1 cellular context compared by ENCODE assay signal in the genomic region with DNA sequence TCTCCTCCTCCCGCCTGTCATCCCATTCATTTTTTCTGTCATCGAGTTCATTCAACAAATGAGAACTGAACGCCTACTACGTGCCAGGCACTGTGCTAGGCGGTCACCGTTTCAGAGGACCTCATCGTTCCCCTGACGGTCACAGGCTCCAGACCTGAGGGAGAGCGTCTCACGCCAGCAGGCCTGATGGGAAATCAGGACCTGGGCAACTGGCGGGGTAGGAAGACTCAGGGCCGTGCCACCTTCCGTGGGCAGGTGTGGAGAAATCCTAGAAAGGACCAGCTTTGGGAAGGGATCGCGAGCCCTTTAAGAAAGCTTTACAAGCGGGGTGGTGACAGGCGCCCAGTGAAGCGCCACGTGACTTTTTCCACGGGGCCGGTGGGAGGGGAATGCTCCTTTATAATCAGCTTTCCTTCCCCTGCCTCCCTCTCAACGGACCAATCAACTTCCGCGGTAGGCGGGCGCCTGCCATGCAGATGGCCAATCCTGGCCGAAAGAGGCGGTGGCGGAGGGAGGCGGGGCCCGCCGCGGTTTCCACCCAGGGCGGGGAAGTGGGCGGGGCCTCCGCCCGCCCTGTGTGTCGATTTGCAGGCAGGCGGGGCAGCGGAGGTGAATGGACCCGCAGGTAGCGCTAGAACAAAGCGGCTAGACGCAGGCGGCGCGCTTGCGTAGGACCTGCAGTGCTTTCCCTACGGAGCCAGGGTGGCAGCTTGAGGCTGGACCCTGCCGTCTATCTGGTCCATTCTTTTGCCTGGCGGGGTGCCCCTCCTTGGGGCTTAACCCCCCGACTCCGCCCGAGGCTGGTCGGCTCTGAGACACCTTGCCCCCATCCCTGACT.
TF ChIP-seq lines count a peak whose summit lies in the region.

No MANE protein-coding gene starts in this region.

TF ChIP-seq in K562, 482 proteins besides CTCF, POLR2A, EP300 and RAD21 (continued from another document and continues in another):
- TF ChIP-seq, protein P1, sequence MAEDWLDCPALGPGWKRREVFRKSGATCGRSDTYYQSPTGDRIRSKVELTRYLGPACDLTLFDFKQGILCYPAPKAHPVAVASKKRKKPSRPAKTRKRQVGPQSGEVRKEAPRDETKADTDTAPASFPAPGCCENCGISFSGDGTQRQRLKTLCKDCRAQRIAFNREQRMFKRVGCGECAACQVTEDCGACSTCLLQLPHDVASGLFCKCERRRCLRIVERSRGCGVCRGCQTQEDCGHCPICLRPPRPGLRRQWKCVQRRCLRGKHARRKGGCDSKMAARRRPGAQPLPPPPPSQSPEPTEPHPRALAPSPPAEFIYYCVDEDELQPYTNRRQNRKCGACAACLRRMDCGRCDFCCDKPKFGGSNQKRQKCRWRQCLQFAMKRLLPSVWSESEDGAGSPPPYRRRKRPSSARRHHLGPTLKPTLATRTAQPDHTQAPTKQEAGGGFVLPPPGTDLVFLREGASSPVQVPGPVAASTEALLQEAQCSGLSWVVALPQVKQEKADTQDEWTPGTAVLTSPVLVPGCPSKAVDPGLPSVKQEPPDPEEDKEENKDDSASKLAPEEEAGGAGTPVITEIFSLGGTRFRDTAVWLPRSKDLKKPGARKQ (CRISPR knock-in tag; IDR thresholded peaks at IDR 0.05), result no peak
- TF ChIP-seq, protein P2, sequence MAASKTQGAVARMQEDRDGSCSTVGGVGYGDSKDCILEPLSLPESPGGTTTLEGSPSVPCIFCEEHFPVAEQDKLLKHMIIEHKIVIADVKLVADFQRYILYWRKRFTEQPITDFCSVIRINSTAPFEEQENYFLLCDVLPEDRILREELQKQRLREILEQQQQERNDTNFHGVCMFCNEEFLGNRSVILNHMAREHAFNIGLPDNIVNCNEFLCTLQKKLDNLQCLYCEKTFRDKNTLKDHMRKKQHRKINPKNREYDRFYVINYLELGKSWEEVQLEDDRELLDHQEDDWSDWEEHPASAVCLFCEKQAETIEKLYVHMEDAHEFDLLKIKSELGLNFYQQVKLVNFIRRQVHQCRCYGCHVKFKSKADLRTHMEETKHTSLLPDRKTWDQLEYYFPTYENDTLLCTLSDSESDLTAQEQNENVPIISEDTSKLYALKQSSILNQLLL (CRISPR knock-in tag; IDR thresholded peaks at IDR 0.05; ENCODE audit: borderline replicate concordance), result no peak
- TF ChIP-seq, protein P3, sequence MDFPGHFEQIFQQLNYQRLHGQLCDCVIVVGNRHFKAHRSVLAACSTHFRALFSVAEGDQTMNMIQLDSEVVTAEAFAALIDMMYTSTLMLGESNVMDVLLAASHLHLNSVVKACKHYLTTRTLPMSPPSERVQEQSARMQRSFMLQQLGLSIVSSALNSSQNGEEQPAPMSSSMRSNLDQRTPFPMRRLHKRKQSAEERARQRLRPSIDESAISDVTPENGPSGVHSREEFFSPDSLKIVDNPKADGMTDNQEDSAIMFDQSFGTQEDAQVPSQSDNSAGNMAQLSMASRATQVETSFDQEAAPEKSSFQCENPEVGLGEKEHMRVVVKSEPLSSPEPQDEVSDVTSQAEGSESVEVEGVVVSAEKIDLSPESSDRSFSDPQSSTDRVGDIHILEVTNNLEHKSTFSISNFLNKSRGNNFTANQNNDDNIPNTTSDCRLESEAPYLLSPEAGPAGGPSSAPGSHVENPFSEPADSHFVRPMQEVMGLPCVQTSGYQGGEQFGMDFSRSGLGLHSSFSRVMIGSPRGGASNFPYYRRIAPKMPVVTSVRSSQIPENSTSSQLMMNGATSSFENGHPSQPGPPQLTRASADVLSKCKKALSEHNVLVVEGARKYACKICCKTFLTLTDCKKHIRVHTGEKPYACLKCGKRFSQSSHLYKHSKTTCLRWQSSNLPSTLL (IDR thresholded peaks at IDR 0.05), result no peak
- TF ChIP-seq, protein P4, sequence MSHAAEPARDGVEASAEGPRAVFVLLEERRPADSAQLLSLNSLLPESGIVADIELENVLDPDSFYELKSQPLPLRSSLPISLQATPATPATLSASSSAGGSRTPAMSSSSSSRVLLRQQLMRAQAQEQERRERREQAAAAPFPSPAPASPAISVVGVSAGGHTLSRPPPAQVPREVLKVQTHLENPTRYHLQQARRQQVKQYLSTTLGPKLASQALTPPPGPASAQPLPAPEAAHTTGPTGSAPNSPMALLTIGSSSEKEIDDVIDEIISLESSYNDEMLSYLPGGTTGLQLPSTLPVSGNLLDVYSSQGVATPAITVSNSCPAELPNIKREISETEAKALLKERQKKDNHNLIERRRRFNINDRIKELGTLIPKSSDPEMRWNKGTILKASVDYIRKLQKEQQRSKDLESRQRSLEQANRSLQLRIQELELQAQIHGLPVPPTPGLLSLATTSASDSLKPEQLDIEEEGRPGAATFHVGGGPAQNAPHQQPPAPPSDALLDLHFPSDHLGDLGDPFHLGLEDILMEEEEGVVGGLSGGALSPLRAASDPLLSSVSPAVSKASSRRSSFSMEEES (CRISPR knock-in tag; IDR thresholded peaks at IDR 0.05), result peak; percentile 90
- no peak for TF ChIP-seq KHSRP (IDR thresholded peaks at IDR 0.05)
- no peak for TF ChIP-seq WHSC1 (IDR thresholded peaks at IDR 0.05; ENCODE audit: low read length)
- TF ChIP-seq ZNF41 (CRISPR knock-in tag; conservative IDR thresholded peaks at IDR 0.05), result no peak
- no peak for TF ChIP-seq SRF (CRISPR knock-in tag; IDR thresholded peaks at IDR 0.05)
- TF ChIP-seq SIX5 (IDR thresholded peaks at IDR 0.05; ENCODE audit: borderline replicate concordance in 1 of 2, insufficient read depth in 1 of 2, low read depth in 1 of 2, low read length in 2 of 2), result no peak
- peak; percentile 89 for TF ChIP-seq FOS (IDR thresholded peaks at IDR 0.05; ENCODE audit: extremely low read depth, insufficient read length)
- no peak for TF ChIP-seq COPS2 (conservative IDR thresholded peaks at IDR 0.05)
- TF ChIP-seq, protein P5, sequence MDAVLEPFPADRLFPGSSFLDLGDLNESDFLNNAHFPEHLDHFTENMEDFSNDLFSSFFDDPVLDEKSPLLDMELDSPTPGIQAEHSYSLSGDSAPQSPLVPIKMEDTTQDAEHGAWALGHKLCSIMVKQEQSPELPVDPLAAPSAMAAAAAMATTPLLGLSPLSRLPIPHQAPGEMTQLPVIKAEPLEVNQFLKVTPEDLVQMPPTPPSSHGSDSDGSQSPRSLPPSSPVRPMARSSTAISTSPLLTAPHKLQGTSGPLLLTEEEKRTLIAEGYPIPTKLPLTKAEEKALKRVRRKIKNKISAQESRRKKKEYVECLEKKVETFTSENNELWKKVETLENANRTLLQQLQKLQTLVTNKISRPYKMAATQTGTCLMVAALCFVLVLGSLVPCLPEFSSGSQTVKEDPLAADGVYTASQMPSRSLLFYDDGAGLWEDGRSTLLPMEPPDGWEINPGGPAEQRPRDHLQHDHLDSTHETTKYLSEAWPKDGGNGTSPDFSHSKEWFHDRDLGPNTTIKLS (IDR thresholded peaks at IDR 0.05; ENCODE audit: borderline replicate concordance, low read depth), result no peak
- TF ChIP-seq RHOXF2B (CRISPR knock-in tag; conservative IDR thresholded peaks at IDR 0.05), result no peak
- no peak for TF ChIP-seq NCOA1 (IDR thresholded peaks at IDR 0.05; ENCODE audit: low read depth)
- TF ChIP-seq EGR1 (conservative IDR thresholded peaks at IDR 0.05), result no peak
- TF ChIP-seq ZBTB1 (CRISPR knock-in tag; IDR thresholded peaks at IDR 0.05; ENCODE audit: borderline replicate concordance, low read depth), result no peak
- no peak for TF ChIP-seq DACH1 (IDR thresholded peaks at IDR 0.05; ENCODE audit: partially characterized antibody)
- TF ChIP-seq, protein P6, sequence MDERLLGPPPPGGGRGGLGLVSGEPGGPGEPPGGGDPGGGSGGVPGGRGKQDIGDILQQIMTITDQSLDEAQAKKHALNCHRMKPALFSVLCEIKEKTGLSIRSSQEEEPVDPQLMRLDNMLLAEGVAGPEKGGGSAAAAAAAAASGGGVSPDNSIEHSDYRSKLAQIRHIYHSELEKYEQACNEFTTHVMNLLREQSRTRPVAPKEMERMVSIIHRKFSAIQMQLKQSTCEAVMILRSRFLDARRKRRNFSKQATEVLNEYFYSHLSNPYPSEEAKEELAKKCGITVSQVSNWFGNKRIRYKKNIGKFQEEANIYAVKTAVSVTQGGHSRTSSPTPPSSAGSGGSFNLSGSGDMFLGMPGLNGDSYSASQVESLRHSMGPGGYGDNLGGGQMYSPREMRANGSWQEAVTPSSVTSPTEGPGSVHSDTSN (CRISPR knock-in tag; IDR thresholded peaks at IDR 0.05; ENCODE audit: low read depth), result no peak
- TF ChIP-seq, protein P6 (tag; conservative IDR thresholded peaks at IDR 0.05; ENCODE audit: low read depth), result peak; percentile 56
- TF ChIP-seq MTA3 (IDR thresholded peaks at IDR 0.05; ENCODE audit: borderline replicate concordance), result no peak
- TF ChIP-seq SP2 (IDR thresholded peaks at IDR 0.05; ENCODE audit: extremely low read depth, low read depth, low read length, poor library complexity, severe bottlenecking), result peak; percentile 71
- TF ChIP-seq POLR3A (IDR thresholded peaks at IDR 0.05; ENCODE audit: borderline replicate concordance, extremely low read depth, insufficient read depth, insufficient read length), result no peak
- TF ChIP-seq, protein P7, sequence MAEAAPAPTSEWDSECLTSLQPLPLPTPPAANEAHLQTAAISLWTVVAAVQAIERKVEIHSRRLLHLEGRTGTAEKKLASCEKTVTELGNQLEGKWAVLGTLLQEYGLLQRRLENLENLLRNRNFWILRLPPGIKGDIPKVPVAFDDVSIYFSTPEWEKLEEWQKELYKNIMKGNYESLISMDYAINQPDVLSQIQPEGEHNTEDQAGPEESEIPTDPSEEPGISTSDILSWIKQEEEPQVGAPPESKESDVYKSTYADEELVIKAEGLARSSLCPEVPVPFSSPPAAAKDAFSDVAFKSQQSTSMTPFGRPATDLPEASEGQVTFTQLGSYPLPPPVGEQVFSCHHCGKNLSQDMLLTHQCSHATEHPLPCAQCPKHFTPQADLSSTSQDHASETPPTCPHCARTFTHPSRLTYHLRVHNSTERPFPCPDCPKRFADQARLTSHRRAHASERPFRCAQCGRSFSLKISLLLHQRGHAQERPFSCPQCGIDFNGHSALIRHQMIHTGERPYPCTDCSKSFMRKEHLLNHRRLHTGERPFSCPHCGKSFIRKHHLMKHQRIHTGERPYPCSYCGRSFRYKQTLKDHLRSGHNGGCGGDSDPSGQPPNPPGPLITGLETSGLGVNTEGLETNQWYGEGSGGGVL (CRISPR knock-in tag; IDR thresholded peaks at IDR 0.05), result no peak
- TF ChIP-seq, protein P8, sequence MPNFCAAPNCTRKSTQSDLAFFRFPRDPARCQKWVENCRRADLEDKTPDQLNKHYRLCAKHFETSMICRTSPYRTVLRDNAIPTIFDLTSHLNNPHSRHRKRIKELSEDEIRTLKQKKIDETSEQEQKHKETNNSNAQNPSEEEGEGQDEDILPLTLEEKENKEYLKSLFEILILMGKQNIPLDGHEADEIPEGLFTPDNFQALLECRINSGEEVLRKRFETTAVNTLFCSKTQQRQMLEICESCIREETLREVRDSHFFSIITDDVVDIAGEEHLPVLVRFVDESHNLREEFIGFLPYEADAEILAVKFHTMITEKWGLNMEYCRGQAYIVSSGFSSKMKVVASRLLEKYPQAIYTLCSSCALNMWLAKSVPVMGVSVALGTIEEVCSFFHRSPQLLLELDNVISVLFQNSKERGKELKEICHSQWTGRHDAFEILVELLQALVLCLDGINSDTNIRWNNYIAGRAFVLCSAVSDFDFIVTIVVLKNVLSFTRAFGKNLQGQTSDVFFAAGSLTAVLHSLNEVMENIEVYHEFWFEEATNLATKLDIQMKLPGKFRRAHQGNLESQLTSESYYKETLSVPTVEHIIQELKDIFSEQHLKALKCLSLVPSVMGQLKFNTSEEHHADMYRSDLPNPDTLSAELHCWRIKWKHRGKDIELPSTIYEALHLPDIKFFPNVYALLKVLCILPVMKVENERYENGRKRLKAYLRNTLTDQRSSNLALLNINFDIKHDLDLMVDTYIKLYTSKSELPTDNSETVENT (CRISPR knock-in tag; IDR thresholded peaks at IDR 0.05), result no peak
- no peak for TF ChIP-seq HMG20B (CRISPR knock-in tag; IDR thresholded peaks at IDR 0.05)
- TF ChIP-seq PTBP1 (IDR thresholded peaks at IDR 0.05; ENCODE audit: low read depth, low read length), result no peak
- no peak for TF ChIP-seq ELF2 (CRISPR knock-in tag; IDR thresholded peaks at IDR 0.05)
- no peak for TF ChIP-seq NFIX (CRISPR knock-in tag; IDR thresholded peaks at IDR 0.05; ENCODE audit: low read depth)
- TF ChIP-seq ZNF766 (CRISPR knock-in tag; conservative IDR thresholded peaks at IDR 0.05), result no peak
- TF ChIP-seq, protein P9, sequence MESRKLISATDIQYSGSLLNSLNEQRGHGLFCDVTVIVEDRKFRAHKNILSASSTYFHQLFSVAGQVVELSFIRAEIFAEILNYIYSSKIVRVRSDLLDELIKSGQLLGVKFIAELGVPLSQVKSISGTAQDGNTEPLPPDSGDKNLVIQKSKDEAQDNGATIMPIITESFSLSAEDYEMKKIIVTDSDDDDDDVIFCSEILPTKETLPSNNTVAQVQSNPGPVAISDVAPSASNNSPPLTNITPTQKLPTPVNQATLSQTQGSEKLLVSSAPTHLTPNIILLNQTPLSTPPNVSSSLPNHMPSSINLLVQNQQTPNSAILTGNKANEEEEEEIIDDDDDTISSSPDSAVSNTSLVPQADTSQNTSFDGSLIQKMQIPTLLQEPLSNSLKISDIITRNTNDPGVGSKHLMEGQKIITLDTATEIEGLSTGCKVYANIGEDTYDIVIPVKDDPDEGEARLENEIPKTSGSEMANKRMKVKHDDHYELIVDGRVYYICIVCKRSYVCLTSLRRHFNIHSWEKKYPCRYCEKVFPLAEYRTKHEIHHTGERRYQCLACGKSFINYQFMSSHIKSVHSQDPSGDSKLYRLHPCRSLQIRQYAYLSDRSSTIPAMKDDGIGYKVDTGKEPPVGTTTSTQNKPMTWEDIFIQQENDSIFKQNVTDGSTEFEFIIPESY (CRISPR knock-in tag; IDR thresholded peaks at IDR 0.05), result no peak
- 0 out of 2 replicates have a peak, but pooled peaks have one; percentile 29 for TF ChIP-seq CREB1 (IDR thresholded peaks at IDR 0.05)
- TF ChIP-seq CREB1 (CRISPR knock-in tag; IDR thresholded peaks at IDR 0.05), result peak; percentile 50; the same call in 1 of the 2 replicates
- no peak for TF ChIP-seq ZNF23 (CRISPR knock-in tag; IDR thresholded peaks at IDR 0.05)
- no peak for TF ChIP-seq LEF1 (IDR thresholded peaks at IDR 0.05)
- peak; percentile 77 for TF ChIP-seq BHLHE40 (IDR thresholded peaks at IDR 0.05; ENCODE audit: low read length)
- TF ChIP-seq, protein P10, sequence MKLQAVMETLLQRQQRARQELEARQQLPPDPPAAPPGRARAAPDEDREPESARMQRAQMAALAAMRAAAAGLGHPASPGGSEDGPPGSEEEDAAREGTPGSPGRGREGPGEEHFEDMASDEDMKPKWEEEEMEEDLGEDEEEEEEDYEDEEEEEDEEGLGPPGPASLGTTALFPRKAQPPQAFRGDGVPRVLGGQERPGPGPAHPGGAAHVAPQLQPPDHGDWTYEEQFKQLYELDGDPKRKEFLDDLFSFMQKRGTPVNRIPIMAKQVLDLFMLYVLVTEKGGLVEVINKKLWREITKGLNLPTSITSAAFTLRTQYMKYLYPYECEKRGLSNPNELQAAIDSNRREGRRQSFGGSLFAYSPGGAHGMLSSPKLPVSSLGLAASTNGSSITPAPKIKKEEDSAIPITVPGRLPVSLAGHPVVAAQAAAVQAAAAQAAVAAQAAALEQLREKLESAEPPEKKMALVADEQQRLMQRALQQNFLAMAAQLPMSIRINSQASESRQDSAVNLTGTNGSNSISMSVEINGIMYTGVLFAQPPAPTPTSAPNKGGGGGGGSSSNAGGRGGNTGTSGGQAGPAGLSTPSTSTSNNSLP (IDR thresholded peaks at IDR 0.05; ENCODE audit: borderline replicate concordance, low read depth, low read length), result no peak
- TF ChIP-seq NR4A1 (CRISPR knock-in tag; IDR thresholded peaks at IDR 0.05), result no peak
- no peak for TF ChIP-seq NR4A1 (tag; IDR thresholded peaks at IDR 0.05)
- no peak for TF ChIP-seq ZNF184 (CRISPR knock-in tag; IDR thresholded peaks at IDR 0.05)
